In genomic region chr1:157162345-157162744, GRCh38 we compare ENCODE assay signal across 1 cellular context.
TF ChIP-seq lines count a peak whose summit lies in the region.

No MANE protein-coding gene starts in this region.

TF ChIP-seq in IMR-90, 13 proteins besides CTCF, POLR2A, EP300 and RAD21:
- TF ChIP-seq ELK1 (IDR thresholded peaks at IDR 0.05; ENCODE audit: borderline replicate concordance, low read depth, low read length): no peak
- no peak for TF ChIP-seq NFE2L2 (IDR thresholded peaks at IDR 0.05; ENCODE audit: low read depth, low read length)
- no peak for TF ChIP-seq CEBPB (IDR thresholded peaks at IDR 0.05; ENCODE audit: low read depth, low read length)
- no peak for TF ChIP-seq SMC3 (IDR thresholded peaks at IDR 0.05; ENCODE audit: low read depth, low read length)
- no peak for TF ChIP-seq RCOR1 (IDR thresholded peaks at IDR 0.05; ENCODE audit: insufficient replicate concordance, low read length)
- TF ChIP-seq BHLHE40 (IDR thresholded peaks at IDR 0.05; ENCODE audit: low read depth, low read length): no peak
- no peak for TF ChIP-seq CHD1 (IDR thresholded peaks at IDR 0.05; ENCODE audit: low read depth, low read length)
- no peak for TF ChIP-seq USF2 (IDR thresholded peaks at IDR 0.05; ENCODE audit: low read depth, low read length)
- no peak for TF ChIP-seq MAZ (IDR thresholded peaks at IDR 0.05; ENCODE audit: borderline replicate concordance, low read depth, low read length)
- no peak for TF ChIP-seq RFX5 (IDR thresholded peaks at IDR 0.05; ENCODE audit: low read depth, low read length)
- TF ChIP-seq MXI1 (IDR thresholded peaks at IDR 0.05; ENCODE audit: borderline replicate concordance, low read depth, low read length): no peak
- no peak for TF ChIP-seq FOS (IDR thresholded peaks at IDR 0.05; ENCODE audit: low read depth, low read length)
- TF ChIP-seq MAFK (IDR thresholded peaks at IDR 0.05; ENCODE audit: low read depth, low read length): no peak
